8 cellular contexts compared by ENCODE assay signal in genomic region chr11:120432056-120433018, GRCh38.
A peak's percentile ranks its signal among the peaks of the same experiment; 100 is the strongest.
DNase-seq lines count a peak whose midpoint lies in the region; ATAC-seq and TF ChIP-seq lines count a peak whose summit lies in the region.

No MANE protein-coding gene starts in this region.

- DNase-seq in CMK (ENCODE audit: low read depth) (peak; percentile 27), glomerular visceral epithelial cell (ENCODE audit: extremely low spot score) (peak; percentile 95), GM13976 (ENCODE audit: low spot score) (no peak), D341Med (ENCODE audit: low spot score) (no peak)
- peak; percentile 2 to 10 for DNase-seq in stimulated activated CD4-positive, alpha-beta T cell treated with anti-CD3 and anti-CD28 coated beads, Interleukin-2, amount 100 ng/mL, for 48 hours

- H3K4me3 ChIP-seq in WI38 (ENCODE audit: low read depth, low read length) = peak overlapping the region; percentile 4; the same call in 1 of the 2 replicates

- in situ Hi-C loops in GM13976 (cut with MboI; ENCODE audit: low sequenced_read_pairs, unreplicated experiment) = no loop called here

- peak; percentile 65 for ATAC-seq in HG03354 (IDR thresholded peaks at IDR 0.05; ENCODE audit: poor library complexity, severe bottlenecking, unreplicated experiment)
- ATAC-seq in HG03442 (IDR thresholded peaks at IDR 0.05; ENCODE audit: unreplicated experiment) = no peak

- TF ChIP-seq CTCF in WI38 (IDR thresholded peaks at IDR 0.05; ENCODE audit: low read depth, low read length) (no peak), GM13976 (IDR thresholded peaks at IDR 0.05; ENCODE audit: borderline replicate concordance, control extremely low read depth, extremely low read depth, insufficient read depth, missing control alignments) (no peak)

Comparison
In these comparisons a context has a peak if more than half of its experiments do, and no peak if none do; other contexts are left out.
1. DNase-seq: peak in CMK (single experiment), glomerular visceral epithelial cell (single experiment) and stimulated activated CD4-positive, alpha-beta T cell treated with anti-CD3 and anti-CD28 coated beads, Interleukin-2, amount 100 ng/mL, for 48 hours (2 of 2); none in GM13976 (single experiment) and D341Med (single experiment).